14 cellular contexts compared by ENCODE assay signal in the genomic region with DNA sequence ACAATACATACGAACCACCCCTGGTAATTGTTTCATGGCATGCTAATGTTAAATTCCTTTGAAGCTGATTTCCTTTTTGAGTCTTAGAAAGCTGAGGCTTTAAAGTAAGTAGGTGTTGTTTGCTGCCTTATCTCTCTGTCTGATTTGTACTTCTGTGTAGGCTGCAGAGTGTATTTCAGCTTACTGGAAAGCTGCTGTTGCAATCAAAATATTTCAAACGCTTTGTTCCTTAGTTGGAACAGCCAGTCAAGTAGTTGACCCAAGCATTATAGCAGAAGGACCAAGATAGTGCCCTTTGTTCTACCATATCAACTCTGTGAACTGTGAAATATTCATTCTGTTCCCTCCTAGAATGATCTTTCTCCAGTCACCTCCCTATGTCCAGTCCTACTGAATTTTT. TPM values are rescaled to one million over a fixed set of nuclear protein-coding genes. Genes with fewer than 3 reads are reported as not detected.
DNase-seq lines count a peak whose midpoint lies in the region; FAIRE-seq and TF ChIP-seq lines count a peak whose summit lies in the region.
"Had no signal": no experiment of that assay in that cellular context is flagged by ENCODE, and none has a peak within 500 bp of the region (broad histone marks: within the 10 kb centered on the region; RNA-seq: fewer than 3 reads in every experiment).

No MANE protein-coding gene starts in this region.

- no peak overlapping the region for H3K4me3 Mint-ChIP-seq in T-helper 2 cell treated with Interferon-gamma antibody and Interleukin-4, amounts not matched to agents 5 μg/mL and 100 μg/mL, for 36 hours
- H3K4me3 Mint-ChIP-seq: CD14-positive monocyte; stimulated activated naive CD8-positive, alpha-beta T cell treated with anti-CD3 and anti-CD28 coated beads, Interleukin-15, Interleukin-2, amounts not matched to agents 100 ng/mL and 50 ng/mL, for 24 hours had no signal

- H3K4me3 ChIP-seq in choroid plexus epithelial cell (ENCODE audit: low read depth, low read length) (peak overlapping the region; percentile 36), keratinocyte (ENCODE audit: control insufficient read depth in 2 of 3, extremely low read depth in 1 of 3, insufficient read depth in 2 of 3, low read depth in 1 of 3, low read length in 3 of 3) (peak overlapping the region; percentile 15 to 60 (median 53)), smooth muscle cell (peak overlapping the region; percentile 66), brain microvascular endothelial cell (ENCODE audit: low read depth, low read length) (no peak overlapping the region)
- H3K4me3 ChIP-seq: lung had no signal

- peaks cover 69% of the 10 kb centered on the region for H3K79me2 ChIP-seq in keratinocyte (ENCODE audit: control insufficient read depth, insufficient read depth, low read length)
- peaks cover 40% of the 10 kb centered on the region for H3K79me2 ChIP-seq in smooth muscle cell (ENCODE audit: low read depth)

- H3K9me3 Mint-ChIP-seq in T-helper 2 cell treated with Interferon-gamma antibody and Interleukin-4, amounts not matched to agents 5 μg/mL and 100 μg/mL, for 36 hours, result no peaks in the 10 kb centered on the region
- H3K9me3 Mint-ChIP-seq: stimulated activated naive CD8-positive, alpha-beta T cell treated with anti-CD3 and anti-CD28 coated beads, Interleukin-15, Interleukin-2, amounts not matched to agents 100 ng/mL and 50 ng/mL, for 24 hours had no signal

- FAIRE-seq in keratinocyte (lab: Jason Lieb, UNC), result peak; percentile 32
- FAIRE-seq: endothelial cell of umbilical vein, H54 had no signal

- H2AFZ ChIP-seq in keratinocyte (ENCODE audit: control insufficient read depth, low read length) (no peak overlapping the region), smooth muscle cell (ENCODE audit: low read depth) (peak overlapping the region; percentile 14)

- TF ChIP-seq CTCF in choroid plexus epithelial cell (conservative IDR thresholded peaks at IDR 0.05; ENCODE audit: low read depth, low read length) (no peak), keratinocyte (optimal IDR thresholded peaks at IDR 0.05 in 1 of 3, IDR thresholded peaks at IDR 0.05 in 1 of 3, conservative IDR thresholded peaks at IDR 0.05 in 1 of 3; ENCODE audit: extremely low read depth in 1 of 3, insufficient read depth in 2 of 3, low read length in 3 of 3) (no peak), smooth muscle cell (IDR thresholded peaks at IDR 0.05; ENCODE audit: borderline replicate concordance, insufficient read depth, poor library complexity, severe bottlenecking) (no peak), brain microvascular endothelial cell (IDR thresholded peaks at IDR 0.05; ENCODE audit: low read depth, low read length, missing control alignments) (no peak)

- 2% methylated on average over 2 of the region's 2 CpGs for WGBS in smooth muscle cell (ENCODE audit: low lambda C conversion rate)

- H3K27me3 ChIP-seq in keratinocyte (ENCODE audit: control insufficient read depth, extremely low read depth, insufficient read depth, low read length) (no peaks in the 10 kb centered on the region), smooth muscle cell (ENCODE audit: low read depth) (no peaks in the 10 kb centered on the region), brain microvascular endothelial cell (replicated peaks) (peaks cover 10% of the 10 kb centered on the region)

- in situ Hi-C loops in brain microvascular endothelial cell (cut with HindIII; ENCODE audit: low pct_ligation_motif_present, low sequenced_read_pairs), result no loop called here

- DNase-seq in M059J (ENCODE audit: low read depth) (peak; percentile 20), choroid plexus epithelial cell (ENCODE audit: low read depth) (peak; percentile 70), keratinocyte (ENCODE audit: low read depth, low spot score) (no peak), smooth muscle cell (lab: John Stamatoyannopoulos, UW; ENCODE audit: unreplicated experiment) (no peak), NCI-H69 (lab: John Stamatoyannopoulos, UW) (no peak), activated T-cell treated with anti-CD3 and anti-CD28 coated beads for 4 hours (no peak), brain microvascular endothelial cell (no peak)
- DNase-seq in T-helper 2 cell treated with Interferon-gamma antibody and Interleukin-4, amounts not matched to agents 5 μg/mL and 100 μg/mL, for 36 hours (ENCODE audit: low spot score), result no peak
- DNase-seq: activated CD4-positive, alpha-beta T cell treated with anti-CD3 and anti-CD28 coated beads for 1 hour had no signal

- peak overlapping the region; percentile 94 for H3K4me2 ChIP-seq in keratinocyte (ENCODE audit: control insufficient read depth, extremely low read depth, insufficient read depth, low read depth, low read length)
- peak overlapping the region; percentile 88 for H3K4me2 ChIP-seq in smooth muscle cell

- no peak overlapping the region for H3K27ac Mint-ChIP-seq in T-helper 2 cell treated with Interferon-gamma antibody and Interleukin-4, amounts not matched to agents 5 μg/mL and 100 μg/mL, for 36 hours
- H3K27ac Mint-ChIP-seq: CD14-positive monocyte; stimulated activated naive CD8-positive, alpha-beta T cell treated with anti-CD3 and anti-CD28 coated beads, Interleukin-15, Interleukin-2, amounts not matched to agents 100 ng/mL and 50 ng/mL, for 24 hours had no signal

- no peaks in the 10 kb centered on the region for H3K9me3 ChIP-seq in keratinocyte (ENCODE audit: control insufficient read depth, low read depth, low read length)
- no peaks in the 10 kb centered on the region for H3K9me3 ChIP-seq in smooth muscle cell (replicated peaks; ENCODE audit: low read depth)

- no peaks in the 10 kb centered on the region for H3K36me3 ChIP-seq in keratinocyte (ENCODE audit: control insufficient read depth in 2 of 2, extremely low read depth in 1 of 2, insufficient read depth in 2 of 2, low read length in 2 of 2)
- no peaks in the 10 kb centered on the region for H3K36me3 ChIP-seq in smooth muscle cell (ENCODE audit: low read depth)
- no peaks in the 10 kb centered on the region for H3K36me3 ChIP-seq in brain microvascular endothelial cell (replicated peaks)

- H3K9me1 ChIP-seq in keratinocyte (ENCODE audit: control insufficient read depth, extremely low read depth, insufficient read depth, low read length), result no peaks in the 10 kb centered on the region

- peaks cover 21% of the 10 kb centered on the region for H3F3A ChIP-seq in smooth muscle cell (ENCODE audit: low read depth)

- H3K27me3 Mint-ChIP-seq in T-helper 2 cell treated with Interferon-gamma antibody and Interleukin-4, amounts not matched to agents 5 μg/mL and 100 μg/mL, for 36 hours (ENCODE audit: low read depth), result peaks cover 43% of the 10 kb centered on the region

- dilution Hi-C loops in keratinocyte (cut with MboI; ENCODE audit: extremely low pct_ligation_motif_present, low sequenced_read_pairs), result no loop called here

- H3K4me1 ChIP-seq in keratinocyte (ENCODE audit: control insufficient read depth, extremely low read depth, insufficient read depth, low read length) (peaks cover 63% of the 10 kb centered on the region), smooth muscle cell (ENCODE audit: low read depth) (peaks cover 31% of the 10 kb centered on the region)

- H3K4me1 Mint-ChIP-seq in T-helper 2 cell treated with Interferon-gamma antibody and Interleukin-4, amounts not matched to agents 5 μg/mL and 100 μg/mL, for 36 hours (ENCODE audit: low read depth), result peaks cover 8% of the 10 kb centered on the region

- no peaks in the 10 kb centered on the region for H4K20me1 ChIP-seq in keratinocyte (ENCODE audit: control insufficient read depth, extremely low read depth, insufficient read depth, low read length)
- H4K20me1 ChIP-seq in smooth muscle cell (ENCODE audit: low read depth), result no peaks in the 10 kb centered on the region

- H3K9ac ChIP-seq in keratinocyte (ENCODE audit: control insufficient read depth, extremely low read depth, insufficient read depth, low read length) (peak overlapping the region; percentile 51), smooth muscle cell (ENCODE audit: low read depth) (no peak overlapping the region)

- H3K36me3 Mint-ChIP-seq in T-helper 2 cell treated with Interferon-gamma antibody and Interleukin-4, amounts not matched to agents 5 μg/mL and 100 μg/mL, for 36 hours (ENCODE audit: low read depth), result no peaks in the 10 kb centered on the region
- H3K36me3 Mint-ChIP-seq: CD14-positive monocyte had no signal

- H3K27ac ChIP-seq in keratinocyte (ENCODE audit: control insufficient read depth, insufficient read depth, low read length) (peak overlapping the region; percentile 75), smooth muscle cell (ENCODE audit: low read depth) (peak overlapping the region; percentile 72), brain microvascular endothelial cell (no peak overlapping the region)

RNA-seq across cellular contexts. Expression of a gene that starts 3.1 kb away (rescaled TPM):
- 6.2 and 8.0 TPM in 2 replicates for total RNA-seq in M059J (2014; rRNA removed; shearing (Covaris generic))
- polyA plus RNA-seq in keratinocyte, result 38.2 to 55.5 TPM (median 50.4 TPM) in 3 replicates
- polyA plus RNA-seq in keratinocyte (2011; ENCODE audit: low read depth), result 12.8 TPM
- 38.8 and 54.4 TPM in 2 replicates for polyA plus RNA-seq in keratinocyte (2011; cell fraction: cytosol; rRNA removed)
- polyA plus RNA-seq in keratinocyte (2011; cell fraction: nucleus; rRNA removed), result 54.9 and 60.9 TPM in 2 replicates
- 23.9 and 43.6 TPM in 2 replicates for polyA plus RNA-seq in keratinocyte (2012; ENCODE audit: low replicate concordance)
- 43.3 to 81.9 TPM (median 56.8 TPM) in 3 replicates for polyA minus RNA-seq in keratinocyte
- polyA minus RNA-seq in keratinocyte (2011; cell fraction: cytosol; rRNA and poly(A)+ RNA removed), result 52.0 TPM
- 61.7 and 80.4 TPM in 2 replicates for polyA minus RNA-seq in keratinocyte (2011; cell fraction: nucleus; rRNA and poly(A)+ RNA removed)
- 18.4 and 22.3 TPM in 2 replicates for total RNA-seq in smooth muscle cell
- 7.3 and 21.5 TPM in 2 replicates for polyA plus RNA-seq in smooth muscle cell

Comparison
In these comparisons a context has a peak if more than half of its experiments do, and no peak if none do; other contexts are left out.
1. DNase-seq: peak in M059J (single experiment) and choroid plexus epithelial cell (single experiment); none in keratinocyte (single experiment), smooth muscle cell (single experiment), NCI-H69 (single experiment), activated T-cell treated with anti-CD3 and anti-CD28 coated beads for 4 hours (single experiment), T-helper 2 cell treated with Interferon-gamma antibody and Interleukin-4, amounts not matched to agents 5 μg/mL and 100 μg/mL, for 36 hours (single experiment) and brain microvascular endothelial cell (single experiment).